In the genomic region with DNA sequence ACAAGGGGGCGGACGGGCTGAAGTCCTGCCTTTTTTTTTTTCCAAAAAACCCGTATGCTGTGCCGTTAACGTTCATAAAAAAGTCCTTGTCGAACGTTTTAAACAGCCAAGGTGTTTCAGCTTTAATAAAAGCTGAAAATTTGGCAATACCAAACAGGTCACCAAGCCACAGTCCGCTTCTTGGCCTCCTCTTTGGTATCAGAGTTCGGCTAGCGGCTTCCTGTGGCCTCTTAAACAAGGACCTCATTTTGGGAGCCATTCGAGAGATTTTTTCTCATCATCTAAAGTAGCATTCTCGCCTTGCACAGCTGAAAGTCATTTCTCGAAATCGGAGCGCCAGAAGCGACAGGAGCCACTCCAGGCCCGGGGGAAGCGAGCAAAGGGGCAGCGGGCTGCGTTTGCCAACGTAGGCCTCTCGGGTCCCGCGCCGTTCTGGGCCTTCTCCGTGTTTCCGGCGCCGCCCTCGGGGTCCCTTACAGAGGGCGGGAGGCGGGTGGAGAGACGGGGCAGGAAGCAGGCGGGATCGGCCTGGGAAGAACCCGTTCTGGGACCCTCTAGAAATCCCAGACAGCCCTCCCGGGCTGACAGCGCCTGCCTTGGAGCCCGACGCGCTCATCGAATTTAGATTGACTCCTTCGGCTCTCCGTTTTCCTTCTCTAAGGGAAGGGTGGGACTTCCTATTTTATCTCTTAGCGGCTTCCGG, we compare ENCODE assay signal across 1 cellular context.
TF ChIP-seq lines count a peak whose summit lies in the region.

No MANE protein-coding gene starts in this region.

TF ChIP-seq in A549, 52 proteins besides CTCF, POLR2A, EP300 and RAD21 (continued from another document):
- TF ChIP-seq, protein P1, sequence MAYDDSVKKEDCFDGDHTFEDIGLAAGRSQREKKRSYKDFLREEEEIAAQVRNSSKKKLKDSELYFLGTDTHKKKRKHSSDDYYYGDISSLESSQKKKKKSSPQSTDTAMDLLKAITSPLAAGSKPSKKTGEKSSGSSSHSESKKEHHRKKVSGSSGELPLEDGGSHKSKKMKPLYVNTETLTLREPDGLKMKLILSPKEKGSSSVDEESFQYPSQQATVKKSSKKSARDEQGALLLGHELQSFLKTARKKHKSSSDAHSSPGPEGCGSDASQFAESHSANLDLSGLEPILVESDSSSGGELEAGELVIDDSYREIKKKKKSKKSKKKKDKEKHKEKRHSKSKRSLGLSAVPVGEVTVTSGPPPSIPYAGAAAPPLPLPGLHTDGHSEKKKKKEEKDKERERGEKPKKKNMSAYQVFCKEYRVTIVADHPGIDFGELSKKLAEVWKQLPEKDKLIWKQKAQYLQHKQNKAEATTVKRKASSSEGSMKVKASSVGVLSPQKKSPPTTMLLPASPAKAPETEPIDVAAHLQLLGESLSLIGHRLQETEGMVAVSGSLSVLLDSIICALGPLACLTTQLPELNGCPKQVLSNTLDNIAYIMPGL (CRISPR knock-in tag; IDR thresholded peaks at IDR 0.05; ENCODE audit: borderline replicate concordance): peak; percentile 46; the same call in 1 of the 2 replicates
- TF ChIP-seq SREBF2 (IDR thresholded peaks at IDR 0.05): no peak
- TF ChIP-seq PHF8 (IDR thresholded peaks at IDR 0.05; ENCODE audit: borderline replicate concordance, low read depth): peak; percentile 96
